Comparison of ENCODE assay signal across 13 cellular contexts in the genomic region with DNA sequence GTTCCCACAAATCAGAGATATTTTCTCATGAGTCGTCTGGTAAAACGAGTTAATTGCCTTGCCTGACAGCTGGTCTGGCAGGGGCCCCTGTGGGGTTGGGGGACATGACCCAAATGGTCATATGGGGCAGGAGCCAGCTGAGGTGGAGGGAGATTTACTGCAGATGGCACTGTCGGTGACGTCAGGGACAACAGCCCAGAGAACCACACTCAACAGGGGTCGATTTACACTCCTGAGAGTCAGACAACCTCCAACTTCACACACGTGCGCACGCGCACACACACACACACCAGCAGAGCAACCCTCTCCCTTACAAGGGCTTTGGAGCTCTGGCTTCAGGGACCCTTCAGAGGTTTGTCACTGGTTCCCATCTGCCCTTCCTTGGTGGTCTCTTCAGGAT. TPM values are rescaled to one million over a fixed set of nuclear protein-coding genes. Genes with fewer than 3 reads are reported as not detected.
"Had no signal": no experiment of that assay in that cellular context is flagged by ENCODE, and none has a peak within 500 bp of the region (broad histone marks: within the 10 kb centered on the region; RNA-seq: fewer than 3 reads in every experiment).

No MANE protein-coding gene starts in this region.

- H2AFZ ChIP-seq: parathyroid adenoma had no signal

- H3K4me1 ChIP-seq: parathyroid adenoma had no signal

- DNase-seq: activated B cell treated with CpG ODN at 0.5 μM for 24 hours; activated CD4-positive, alpha-beta T cell treated with anti-CD3 and anti-CD28 coated beads, Interleukin-2, amount 10 ng/mL, durations not matched to agents 7 days and 5 days; activated CD8-positive, alpha-beta memory T cell treated with anti-CD3 and anti-CD28 coated beads for 24 hours; activated naive CD4-positive, alpha-beta T cell treated with anti-CD3 and anti-CD28 coated beads, Interleukin-2, amount 10 ng/mL, durations not matched to agents 7 days and 5 days; heart right ventricle; kidney; transverse colon had no signal

- FAIRE-seq: colon, frontal cortex, kidney had no signal

- H3K79me2 ChIP-seq: parathyroid adenoma had no signal

- H3K27ac ChIP-seq: cardiac muscle cell, parathyroid adenoma, skin epidermis, transverse colon had no signal

- H3K9ac ChIP-seq: parathyroid adenoma had no signal

- H3K27me3 ChIP-seq: heart right ventricle, transverse colon had no signal

- H3K4me3 ChIP-seq: cardiac muscle cell, heart right ventricle, skin epidermis, transverse colon had no signal

- H3K9me3 ChIP-seq: heart right ventricle, transverse colon had no signal

- ATAC-seq: activated T-helper 17 cell treated with anti-CD3 and anti-CD28 coated beads, Interleukin-2, amount 50 U/mL, for 72 hours; heart right ventricle had no signal

- H3K36me3 ChIP-seq: cardiac muscle cell, heart right ventricle, transverse colon had no signal

RNA-seq across cellular contexts. Expression of gene GABRP, which starts 23.4 kb away (rescaled TPM):
- total RNA-seq: activated B cell treated with CpG ODN at 0.5 μM for 24 hours; activated CD4-positive, alpha-beta T cell treated with anti-CD3 and anti-CD28 coated beads, Interleukin-2, amount 10 ng/mL, durations not matched to agents 7 days and 5 days; activated T-helper 17 cell treated with anti-CD3 and anti-CD28 coated beads, Interleukin-2, amount 50 U/mL, for 72 hours; frontal cortex had no signal
